Comparison of ENCODE assay signal across 15 cellular contexts in genomic region chr1:9150582-9151290, GRCh38. TPM values are rescaled to one million over a fixed set of nuclear protein-coding genes. Genes with fewer than 3 reads are reported as not detected.
DNase-seq lines count a peak whose midpoint lies in the region; ATAC-seq and TF ChIP-seq lines count a peak whose summit lies in the region.
"Had no signal": no experiment of that assay in that cellular context is flagged by ENCODE, and none has a peak within 500 bp of the region (broad histone marks: within the 10 kb centered on the region; RNA-seq: fewer than 3 reads in every experiment).

No MANE protein-coding gene starts in this region.

- peak overlapping the region in 1 of 2 donors; percentile 82 for H3K27ac ChIP-seq in lung (ENCODE audit: low read depth in 1 of 2, low read length in 1 of 2)
- H3K27ac ChIP-seq in smooth muscle cell (ENCODE audit: low read depth): peak overlapping the region; percentile 74
- H3K27ac ChIP-seq: brain microvascular endothelial cell had no signal

- no peaks in the 10 kb centered on the region for H3K9me3 Mint-ChIP-seq in endothelial cell (ENCODE audit: unreplicated experiment)
- no peaks in the 10 kb centered on the region for H3K9me3 Mint-ChIP-seq in stimulated activated naive B cell treated with anti-CD40 and anti-IgM and Interleukin-4, amounts not matched to agents 10 μg/mL and 1 μg/mL and 100 μg/mL, for 72 hours
- H3K9me3 Mint-ChIP-seq: activated CD4-positive, alpha-beta memory T cell treated with anti-CD3 and anti-CD28 coated beads, Interleukin-2, amount 10 ng/mL, durations not matched to agents 7 days and 5 days; effector memory CD8-positive, alpha-beta T cell; type B pancreatic cell had no signal

- peaks cover 14% of the 10 kb centered on the region for H3K36me3 Mint-ChIP-seq in endothelial cell (ENCODE audit: low read depth, unreplicated experiment)
- no peaks in the 10 kb centered on the region for H3K36me3 Mint-ChIP-seq in stimulated activated naive B cell treated with anti-CD40 and anti-IgM and Interleukin-4, amounts not matched to agents 10 μg/mL and 1 μg/mL and 100 μg/mL, for 72 hours

- peak overlapping the region; percentile 37 for H3K4me3 Mint-ChIP-seq in endothelial cell (ENCODE audit: unreplicated experiment)
- H3K4me3 Mint-ChIP-seq in stimulated activated naive B cell treated with anti-CD40 and anti-IgM and Interleukin-4, amounts not matched to agents 10 μg/mL and 1 μg/mL and 100 μg/mL, for 72 hours: no peak overlapping the region
- H3K4me3 Mint-ChIP-seq: activated CD4-positive, alpha-beta memory T cell treated with anti-CD3 and anti-CD28 coated beads, Interleukin-2, amount 10 ng/mL, durations not matched to agents 7 days and 5 days; effector memory CD8-positive, alpha-beta T cell; type B pancreatic cell had no signal

- peaks cover 18% of the 10 kb centered on the region for H3K79me2 ChIP-seq in smooth muscle cell (ENCODE audit: low read depth)

- TF ChIP-seq CTCF in GM13976 (IDR thresholded peaks at IDR 0.05; ENCODE audit: borderline replicate concordance, control extremely low read depth, extremely low read depth, insufficient read depth, missing control alignments) (no peak), endothelial cell (IDR thresholded peaks at IDR 0.05; ENCODE audit: unreplicated experiment) (no peak), lung (IDR thresholded peaks at IDR 0.05; ENCODE audit: control extremely low read depth, extremely low read depth) (no peak), smooth muscle cell (IDR thresholded peaks at IDR 0.05; ENCODE audit: borderline replicate concordance, insufficient read depth, poor library complexity, severe bottlenecking) (no peak), BE2C (IDR thresholded peaks at IDR 0.05; ENCODE audit: low read depth, low read length) (no peak)

- no peak overlapping the region for H2AFZ ChIP-seq in smooth muscle cell (ENCODE audit: low read depth)

- H3K9me3 ChIP-seq in lung (ENCODE audit: control insufficient read depth in 2 of 2, insufficient read depth in 1 of 2, low read length in 1 of 2): no peaks in the 10 kb centered on the region
- H3K9me3 ChIP-seq in smooth muscle cell (replicated peaks; ENCODE audit: low read depth): no peaks in the 10 kb centered on the region
- no peaks in the 10 kb centered on the region for H3K9me3 ChIP-seq in BE2C

- H3K27me3 Mint-ChIP-seq in endothelial cell (ENCODE audit: unreplicated experiment): peaks cover 3% of the 10 kb centered on the region
- peaks cover 0 to 7% of the 10 kb centered on the region in 2 donors for H3K27me3 Mint-ChIP-seq in stimulated activated naive B cell treated with anti-CD40 and anti-IgM and Interleukin-4, amounts not matched to agents 10 μg/mL and 1 μg/mL and 100 μg/mL, for 72 hours
- H3K27me3 Mint-ChIP-seq: activated CD4-positive, alpha-beta memory T cell treated with anti-CD3 and anti-CD28 coated beads, Interleukin-2, amount 10 ng/mL, durations not matched to agents 7 days and 5 days; type B pancreatic cell had no signal

- peaks cover 0 to 3% of the 10 kb centered on the region in 2 donors for H3K4me1 ChIP-seq in lung (ENCODE audit: control insufficient read depth in 2 of 2, insufficient read depth in 2 of 2, low read length in 2 of 2)
- peaks cover 5% of the 10 kb centered on the region for H3K4me1 ChIP-seq in smooth muscle cell (ENCODE audit: low read depth)
- H3K4me1 ChIP-seq in BE2C: no peaks in the 10 kb centered on the region

- H3F3A ChIP-seq in smooth muscle cell (ENCODE audit: low read depth): peaks cover 6% of the 10 kb centered on the region

- no peak overlapping the region for H3K9ac ChIP-seq in smooth muscle cell (ENCODE audit: low read depth)

- ATAC-seq in lung (ENCODE audit: insufficient read depth, low FRiP score) (peak; percentile 17), GM21447 (IDR thresholded peaks at IDR 0.05; ENCODE audit: unreplicated experiment) (no peak)
- no peak for ATAC-seq in stimulated activated naive B cell treated with anti-CD40 and anti-IgM and Interleukin-4, amounts not matched to agents 10 μg/mL and 1 μg/mL and 100 μg/mL, for 72 hours (replicated peaks)
- ATAC-seq: effector memory CD8-positive, alpha-beta T cell had no signal

- no peaks in the 10 kb centered on the region for H3K4me1 Mint-ChIP-seq in endothelial cell (ENCODE audit: unreplicated experiment)
- H3K4me1 Mint-ChIP-seq in stimulated activated naive B cell treated with anti-CD40 and anti-IgM and Interleukin-4, amounts not matched to agents 10 μg/mL and 1 μg/mL and 100 μg/mL, for 72 hours: no peaks in the 10 kb centered on the region
- H3K4me1 Mint-ChIP-seq: activated CD4-positive, alpha-beta memory T cell treated with anti-CD3 and anti-CD28 coated beads, Interleukin-2, amount 10 ng/mL, durations not matched to agents 7 days and 5 days had no signal

- in situ Hi-C loops in GM13976 (cut with MboI; ENCODE audit: low sequenced_read_pairs, unreplicated experiment): no loop called here

- DNase-seq in GM13976 (ENCODE audit: low spot score) (peak; percentile 12), endothelial cell (ENCODE audit: low spot score) (no peak), lung (ENCODE audit: low spot score) (no peak), smooth muscle cell (lab: John Stamatoyannopoulos, UW; ENCODE audit: unreplicated experiment) (no peak), cerebellum (ENCODE audit: low spot score) (no peak), BE2C (no peak)
- DNase-seq in stimulated activated naive B cell treated with anti-CD40 and anti-IgM and Interleukin-4, amounts not matched to agents 10 μg/mL and 1 μg/mL and 100 μg/mL, for 72 hours: no peak
- DNase-seq: activated CD4-positive, alpha-beta memory T cell treated with anti-CD3 and anti-CD28 coated beads, Interleukin-2, amount 10 ng/mL, durations not matched to agents 7 days and 5 days; activated effector memory CD4-positive, alpha-beta T cell treated with Interleukin-2 at 50 U/mL for 16 hours; brain microvascular endothelial cell; DND-41; effector memory CD8-positive, alpha-beta T cell; NCI-H2171 treated with DMSO at 0.1 percent for 48 hours had no signal

- H3K4me3 ChIP-seq in lung (no peak overlapping the region), smooth muscle cell (no peak overlapping the region), BE2C (ENCODE audit: low read depth, low read length) (no peak overlapping the region)

- H3K36me3 ChIP-seq in lung (ENCODE audit: control insufficient read depth in 2 of 2, insufficient read depth in 2 of 2, low read length in 2 of 2): peaks cover 0 to 2% of the 10 kb centered on the region in 2 donors
- H3K36me3 ChIP-seq in smooth muscle cell (ENCODE audit: low read depth): no peaks in the 10 kb centered on the region
- no peaks in the 10 kb centered on the region for H3K36me3 ChIP-seq in BE2C

- peak overlapping the region; percentile 4 for H3K27ac Mint-ChIP-seq in endothelial cell (ENCODE audit: unreplicated experiment)
- no peak overlapping the region for H3K27ac Mint-ChIP-seq in stimulated activated naive B cell treated with anti-CD40 and anti-IgM and Interleukin-4, amounts not matched to agents 10 μg/mL and 1 μg/mL and 100 μg/mL, for 72 hours
- H3K27ac Mint-ChIP-seq: activated CD4-positive, alpha-beta memory T cell treated with anti-CD3 and anti-CD28 coated beads, Interleukin-2, amount 10 ng/mL, durations not matched to agents 7 days and 5 days; effector memory CD8-positive, alpha-beta T cell; type B pancreatic cell had no signal

- H4K20me1 ChIP-seq in smooth muscle cell (ENCODE audit: low read depth): peaks cover 94% of the 10 kb centered on the region

- H3K27me3 ChIP-seq in lung (ENCODE audit: control insufficient read depth, insufficient read depth) (no peaks in the 10 kb centered on the region), smooth muscle cell (ENCODE audit: low read depth) (no peaks in the 10 kb centered on the region), BE2C (no peaks in the 10 kb centered on the region)
- H3K27me3 ChIP-seq: brain microvascular endothelial cell had no signal

- no peak overlapping the region for H3K4me2 ChIP-seq in smooth muscle cell

- WGBS in lung, 2 donors: 62 to 83% methylated on average over 16 of the region's 16 CpGs
- WGBS in smooth muscle cell (ENCODE audit: low lambda C conversion rate): 80% methylated on average over 15 of the region's 16 CpGs

RNA-seq across cellular contexts. Expression of gene GPR157, which starts 21.8 kb away (rescaled TPM):
- total RNA-seq in endothelial cell (ENCODE audit: unreplicated experiment) (2.8 TPM), lung (10 to 100 TPM; 10.0 to 29.3 TPM), smooth muscle cell (2.8 and 4.4 TPM in 2 replicates), cerebellum (0.45 TPM)
- polyA plus RNA-seq in lung (1 to 10 TPM; 3.7 to 4.6 TPM), smooth muscle cell (1.6 and 2.7 TPM in 2 replicates)
- polyA plus RNA-seq in BE2C (2012; ENCODE audit: insufficient read depth, insufficient read length, low read depth): not detected
